Comparison of ENCODE assay signal across 32 cellular contexts in genomic region chr12:14481201-14481600, GRCh38.
"Had no signal": no experiment of that assay in that cellular context is flagged by ENCODE, and none has a peak within 500 bp of the region (broad histone marks: within the 10 kb centered on the region; RNA-seq: fewer than 3 reads in every experiment).

No MANE protein-coding gene starts in this region.

- H3K27me3 ChIP-seq: brain microvascular endothelial cell, dorsolateral prefrontal cortex had no signal

- H3K4me3 Mint-ChIP-seq: activated CD4-positive, alpha-beta T cell treated with anti-CD3 and anti-CD28 coated beads for 36 hours; activated CD4-positive, alpha-beta T cell treated with anti-CD3 and anti-CD28 coated beads, Interleukin-2, amount 10 ng/mL, durations not matched to agents 7 days and 5 days; activated CD8-positive, alpha-beta T cell treated with anti-CD3 and anti-CD28 coated beads for 36 hours; activated naive CD8-positive, alpha-beta T cell; activated T-cell treated with anti-CD3 and anti-CD28 coated beads, Interleukin-2, amount 50 U/mL, for 4 hours; activated T-helper 17 cell treated with anti-CD3 and anti-CD28 coated beads, Interleukin-2, amount 50 U/mL, for 72 hours; central memory CD8-positive, alpha-beta T cell; dendritic cell treated with granulocyte-macrophage colony-stimulating factor and Interleukin-4, amounts not matched to agents 40 ng/mL and 50 ng/mL, for 4 days; endodermal cell; T-helper 1 cell treated with Interleukin-12 subunit alpha and Interleukin-12 subunit beta and Interleukin-4 antibody, amounts not matched to agents 30 μg/mL and 1 μg/mL, for 36 hours; T-helper 2 cell treated with Interferon-gamma antibody and Interleukin-4, amounts not matched to agents 5 μg/mL and 100 μg/mL, for 36 hours had no signal

- H3K9me3 Mint-ChIP-seq: activated CD8-positive, alpha-beta T cell treated with anti-CD3 and anti-CD28 coated beads for 36 hours; activated T-cell treated with anti-CD3 and anti-CD28 coated beads, Interleukin-2, amount 50 U/mL, for 4 hours; activated T-helper 17 cell treated with anti-CD3 and anti-CD28 coated beads, Interleukin-2, amount 50 U/mL, for 72 hours; central memory CD8-positive, alpha-beta T cell; dendritic cell treated with granulocyte-macrophage colony-stimulating factor and Interleukin-4, amounts not matched to agents 40 ng/mL and 50 ng/mL, for 4 days; endodermal cell; T-helper 1 cell treated with Interleukin-12 subunit alpha and Interleukin-12 subunit beta and Interleukin-4 antibody, amounts not matched to agents 30 μg/mL and 1 μg/mL, for 36 hours; T-helper 2 cell treated with Interferon-gamma antibody and Interleukin-4, amounts not matched to agents 5 μg/mL and 100 μg/mL, for 36 hours had no signal

- H3K27ac Mint-ChIP-seq: activated CD4-positive, alpha-beta T cell treated with anti-CD3 and anti-CD28 coated beads for 36 hours; activated CD4-positive, alpha-beta T cell treated with anti-CD3 and anti-CD28 coated beads, Interleukin-2, amount 10 ng/mL, durations not matched to agents 7 days and 5 days; activated CD8-positive, alpha-beta T cell treated with anti-CD3 and anti-CD28 coated beads for 36 hours; dendritic cell treated with granulocyte-macrophage colony-stimulating factor and Interleukin-4, amounts not matched to agents 40 ng/mL and 50 ng/mL, for 4 days; endodermal cell; T-helper 1 cell treated with Interleukin-12 subunit alpha and Interleukin-12 subunit beta and Interleukin-4 antibody, amounts not matched to agents 30 μg/mL and 1 μg/mL, for 36 hours; T-helper 2 cell treated with Interferon-gamma antibody and Interleukin-4, amounts not matched to agents 5 μg/mL and 100 μg/mL, for 36 hours had no signal

- H3K4me1 Mint-ChIP-seq: activated CD4-positive, alpha-beta T cell treated with anti-CD3 and anti-CD28 coated beads, Interleukin-2, amount 10 ng/mL, durations not matched to agents 7 days and 5 days; activated T-helper 17 cell treated with anti-CD3 and anti-CD28 coated beads, Interleukin-2, amount 50 U/mL, for 72 hours; central memory CD8-positive, alpha-beta T cell had no signal

- DNase-seq: activated CD4-positive, alpha-beta T cell treated with anti-CD3 and anti-CD28 coated beads for 36 hours; activated CD4-positive, alpha-beta T cell treated with anti-CD3 and anti-CD28 coated beads, Interleukin-2, amount 10 ng/mL, durations not matched to agents 7 days and 5 days; activated CD4-positive, alpha-beta T cell treated with anti-CD3 and anti-CD28 coated beads, Interleukin-2, amount 50 U/mL, for 4 hours; activated CD4-positive, CD25-positive, alpha-beta regulatory T cell; activated CD4-positive, CD25-positive, alpha-beta regulatory T cell treated with anti-CD3 and anti-CD28 coated beads, Interleukin-2, amount 50 U/mL, for 72 hours; activated CD8-positive, alpha-beta memory T cell treated with anti-CD3 and anti-CD28 coated beads for 24 hours; activated CD8-positive, alpha-beta T cell treated with anti-CD3 and anti-CD28 coated beads for 36 hours; activated effector memory CD4-positive, alpha-beta T cell treated with Interleukin-2 at 50 U/mL for 16 hours; activated gamma-delta T cell treated with Interleukin-2 at 50 U/mL for 16 hours; activated naive CD4-positive, alpha-beta T cell treated with anti-CD3 and anti-CD28 coated beads, Interleukin-2, amount 50 U/mL, for 16 hours; activated naive CD4-positive, alpha-beta T cell treated with Interleukin-2 at 50 U/mL for 16 hours; activated T-cell treated with anti-CD3 and anti-CD28 coated beads, Interleukin-2, amount 50 U/mL, for 4 hours; amniotic stem cell; anterior cingulate cortex; brain microvascular endothelial cell; dorsolateral prefrontal cortex; effector memory CD4-positive, alpha-beta T cell; endodermal cell; foreskin fibroblast; head of caudate nucleus; T1000 had no signal

- H3K27ac ChIP-seq: brain microvascular endothelial cell, coronary artery, dorsolateral prefrontal cortex had no signal

- H3K4me3 ChIP-seq: coronary artery, dorsolateral prefrontal cortex had no signal

- H3K27me3 Mint-ChIP-seq: activated CD4-positive, alpha-beta T cell treated with anti-CD3 and anti-CD28 coated beads for 36 hours; activated CD4-positive, alpha-beta T cell treated with anti-CD3 and anti-CD28 coated beads, Interleukin-2, amount 10 ng/mL, durations not matched to agents 7 days and 5 days; activated CD8-positive, alpha-beta T cell treated with anti-CD3 and anti-CD28 coated beads for 36 hours; activated naive CD8-positive, alpha-beta T cell; activated T-helper 17 cell treated with anti-CD3 and anti-CD28 coated beads, Interleukin-2, amount 50 U/mL, for 72 hours; central memory CD8-positive, alpha-beta T cell; dendritic cell treated with granulocyte-macrophage colony-stimulating factor and Interleukin-4, amounts not matched to agents 40 ng/mL and 50 ng/mL, for 4 days had no signal

- ATAC-seq: activated CD4-positive, alpha-beta T cell treated with anti-CD3 and anti-CD28 coated beads for 36 hours; activated CD8-positive, alpha-beta T cell treated with anti-CD3 and anti-CD28 coated beads for 36 hours; activated T-cell treated with anti-CD3 and anti-CD28 coated beads, Interleukin-2, amount 50 U/mL, for 4 hours; activated T-helper 17 cell treated with anti-CD3 and anti-CD28 coated beads, Interleukin-2, amount 50 U/mL, for 72 hours; esophagus mucosa had no signal

- FAIRE-seq: astrocyte, bronchial epithelial cell, frontal cortex had no signal
